ENCODE assay signal across 8 cellular contexts in genomic region chr4:139083533-139084424, GRCh38.
A peak's percentile ranks its signal among the peaks of the same experiment; 100 is the strongest.
DNase-seq lines count a peak whose midpoint lies in the region; ATAC-seq and TF ChIP-seq lines count a peak whose summit lies in the region.

No MANE protein-coding gene starts in this region.

- no peaks in the 10 kb centered on the region for H3K9me3 Mint-ChIP-seq in activated CD8-positive, alpha-beta memory T cell treated with anti-CD3 and anti-CD28 coated beads, Interleukin-2, amount 10 ng/mL, durations not matched to agents 7 days and 5 days (ENCODE audit: low read depth)
- H3K9me3 Mint-ChIP-seq in endothelial cell (ENCODE audit: unreplicated experiment), result no peaks in the 10 kb centered on the region

- H3K27ac Mint-ChIP-seq in activated CD8-positive, alpha-beta memory T cell treated with anti-CD3 and anti-CD28 coated beads, Interleukin-2, amount 10 ng/mL, durations not matched to agents 7 days and 5 days, result peak overlapping the region; percentile 98
- H3K27ac Mint-ChIP-seq in endothelial cell (ENCODE audit: unreplicated experiment), result peak overlapping the region; percentile 99

- H3K4me3 Mint-ChIP-seq in activated CD8-positive, alpha-beta memory T cell treated with anti-CD3 and anti-CD28 coated beads, Interleukin-2, amount 10 ng/mL, durations not matched to agents 7 days and 5 days, result peak overlapping the region; percentile 99
- H3K4me3 Mint-ChIP-seq in endothelial cell (ENCODE audit: unreplicated experiment), result peak overlapping the region; percentile 100

- peaks cover 17% of the 10 kb centered on the region for H3K36me3 Mint-ChIP-seq in activated CD8-positive, alpha-beta memory T cell treated with anti-CD3 and anti-CD28 coated beads, Interleukin-2, amount 10 ng/mL, durations not matched to agents 7 days and 5 days
- H3K36me3 Mint-ChIP-seq in endothelial cell (ENCODE audit: low read depth, unreplicated experiment), result peaks cover 9% of the 10 kb centered on the region

- H3K4me1 Mint-ChIP-seq in activated CD8-positive, alpha-beta memory T cell treated with anti-CD3 and anti-CD28 coated beads, Interleukin-2, amount 10 ng/mL, durations not matched to agents 7 days and 5 days, result peaks cover 32% of the 10 kb centered on the region
- H3K4me1 Mint-ChIP-seq in endothelial cell (ENCODE audit: unreplicated experiment), result peaks cover 36% of the 10 kb centered on the region

- DNase-seq in COLO668 (lab: John Stamatoyannopoulos, UW; ENCODE audit: unreplicated experiment) (peak; percentile 96), endothelial cell (ENCODE audit: low spot score) (peak; percentile 58), midbrain (lab: John Stamatoyannopoulos, UW) (peak; percentile 82)
- peak; percentile 74 for DNase-seq in NK-92 treated with Interleukin-12 subunit alpha and Interleukin-12 subunit beta, amount 100 ng/mL, for 24 hours (lab: John Stamatoyannopoulos, UW)
- peak; percentile 88 for DNase-seq in activated CD8-positive, alpha-beta memory T cell treated with anti-CD3 and anti-CD28 coated beads, Interleukin-2, amount 10 ng/mL, durations not matched to agents 7 days and 5 days
- DNase-seq in stimulated activated CD8-positive, alpha-beta memory T cell treated with anti-CD3 and anti-CD28 coated beads, Interleukin-15, amount 100 ng/mL, for 48 hours (ENCODE audit: low read depth in 2 of 2), result peak; percentile 77 to 79

- CTCF ChIA-PET in activated CD8-positive, alpha-beta memory T cell treated with anti-CD3 and anti-CD28 coated beads, Interleukin-2, amount 10 ng/mL, durations not matched to agents 7 days and 5 days (lab: Charles Lee), result interaction anchor here (1.0 to 2.2 kb wide), 5 partner anchors 11 to 95 kb away, joined by 3 to 7 read pairs (median 5); no protein-coding TSS in a partner anchor

- no peaks in the 10 kb centered on the region for H3K27me3 Mint-ChIP-seq in activated CD8-positive, alpha-beta memory T cell treated with anti-CD3 and anti-CD28 coated beads, Interleukin-2, amount 10 ng/mL, durations not matched to agents 7 days and 5 days
- H3K27me3 Mint-ChIP-seq in endothelial cell (ENCODE audit: unreplicated experiment), result peaks cover 10% of the 10 kb centered on the region

- peak; percentile 27 for TF ChIP-seq CTCF in endothelial cell (IDR thresholded peaks at IDR 0.05; ENCODE audit: unreplicated experiment)

- ATAC-seq in GM19438 (IDR thresholded peaks at IDR 0.05; ENCODE audit: low read depth, unreplicated experiment) (peak; percentile 53), HG03571 (IDR thresholded peaks at IDR 0.05; ENCODE audit: unreplicated experiment) (peak; percentile 57)
- peak; percentile 62 for ATAC-seq in activated CD8-positive, alpha-beta memory T cell treated with anti-CD3 and anti-CD28 coated beads, Interleukin-2, amount 10 ng/mL, durations not matched to agents 7 days and 5 days

Comparison
In these comparisons a context has a peak if more than half of its experiments do, and no peak if none do; other contexts are left out.
1. Peak in every context shown above with its lines: DNase-seq and ATAC-seq.